10 cellular contexts compared by ENCODE assay signal in genomic region chr1:26618561-26618960, GRCh38.
DNase-seq lines count a peak whose midpoint lies in the region; ATAC-seq, FAIRE-seq and TF ChIP-seq lines count a peak whose summit lies in the region.
"Had no signal": no experiment of that assay in that cellular context is flagged by ENCODE, and none has a peak within 500 bp of the region (broad histone marks: within the 10 kb centered on the region; RNA-seq: fewer than 3 reads in every experiment).

No MANE protein-coding gene starts in this region.

- FAIRE-seq in GM12891 (lab: Jason Lieb, UNC) = no peak

- TF ChIP-seq POLR2A in GM12891 (IDR thresholded peaks at IDR 0.05; ENCODE audit: low read depth, low read length) = no peak

- H3K27me3 Mint-ChIP-seq in IgD-negative memory B cell = no peaks in the 10 kb centered on the region
- H3K27me3 Mint-ChIP-seq in naive thymus-derived CD8-positive, alpha-beta T cell = no peaks in the 10 kb centered on the region

- H3K9me3 Mint-ChIP-seq in IgD-negative memory B cell = no peaks in the 10 kb centered on the region
- no peaks in the 10 kb centered on the region for H3K9me3 Mint-ChIP-seq in naive thymus-derived CD8-positive, alpha-beta T cell

- DNase-seq in AML-193 (lab: John Stamatoyannopoulos, UW) = peak; percentile 16 to 17
- peak in 1 of 2 donors; percentile 2 for DNase-seq in ascending aorta (ENCODE audit: low spot score in 2 of 2)
- no peak for DNase-seq in naive thymus-derived CD8-positive, alpha-beta T cell
- no peak for DNase-seq in stimulated activated CD4-positive, alpha-beta T cell treated with anti-CD3 and anti-CD28 coated beads, Interleukin-1b, Interleukin-23, amount 100 ng/mL, for 48 hours
- DNase-seq in stimulated activated CD4-positive, alpha-beta T cell treated with anti-CD3 and anti-CD28 coated beads, Interleukin-4, amount 100 ng/mL, for 1 hour = no peak
- no peak for DNase-seq in GM12891 (ENCODE audit: insufficient read length, low spot score)
- no peak for DNase-seq in COR-L47 (lab: John Stamatoyannopoulos, UW)
- DNase-seq: central memory CD4-positive, alpha-beta T cell; NCI-H1417 treated with DMSO at 0.1 percent for 48 hours had no signal

- intact Hi-C loops in ascending aorta (cut with DNase I) = no loop called here

- no peak for ATAC-seq in naive thymus-derived CD8-positive, alpha-beta T cell

- no peaks in the 10 kb centered on the region for H3K27me3 ChIP-seq in ascending aorta

- no peak for TF ChIP-seq CTCF in ascending aorta (IDR thresholded peaks at IDR 0.05)

- no peaks in the 10 kb centered on the region for H3K36me3 Mint-ChIP-seq in IgD-negative memory B cell
- no peaks in the 10 kb centered on the region for H3K36me3 Mint-ChIP-seq in naive thymus-derived CD8-positive, alpha-beta T cell

- peaks cover 0 to 11% of the 10 kb centered on the region in 2 donors for H3K4me1 ChIP-seq in ascending aorta

- peak overlapping the region in 3 of 4 donors; percentile 14 to 74 (median 54) for H3K4me3 Mint-ChIP-seq in IgD-negative memory B cell
- H3K4me3 Mint-ChIP-seq in naive thymus-derived CD8-positive, alpha-beta T cell = peak overlapping the region in 3 of 10 donors; percentile 5 to 40 (median 22)

- H3K4me1 Mint-ChIP-seq in IgD-negative memory B cell = peaks cover 14 to 28% (median 22%) of the 10 kb centered on the region in 3 donors
- peaks cover 22 to 37% (median 33%) of the 10 kb centered on the region in 4 donors for H3K4me1 Mint-ChIP-seq in naive thymus-derived CD8-positive, alpha-beta T cell

- peak overlapping the region; percentile 96 to 99 for H3K27ac ChIP-seq in ascending aorta

- POLR2A ChIA-PET in naive thymus-derived CD8-positive, alpha-beta T cell (lab: Charles Lee) = no interaction called here

- no peaks in the 10 kb centered on the region for H3K9me3 ChIP-seq in ascending aorta

- H3K27ac Mint-ChIP-seq in IgD-negative memory B cell = peak overlapping the region in 2 of 3 donors; percentile 5 to 99
- H3K27ac Mint-ChIP-seq in naive thymus-derived CD8-positive, alpha-beta T cell = peak overlapping the region in 8 of 10 donors; percentile 52 to 98 (median 64)

- H3K36me3 ChIP-seq in ascending aorta = no peaks in the 10 kb centered on the region

- no peak overlapping the region for H3K4me3 ChIP-seq in ascending aorta

TF ChIP-seq in GM12891, 5 proteins besides CTCF, POLR2A, EP300 and RAD21:
- TF ChIP-seq SPI1 (IDR thresholded peaks at IDR 0.05; ENCODE audit: low read depth, low read length) = no peak
- no peak for TF ChIP-seq PAX5 (IDR thresholded peaks at IDR 0.05; ENCODE audit: insufficient read depth, low read length, severe bottlenecking)
- TF ChIP-seq TAF1 (IDR thresholded peaks at IDR 0.05; ENCODE audit: low read depth, low read length) = no peak
- no peak for TF ChIP-seq POLR2AphosphoS5 (IDR thresholded peaks at IDR 0.05; ENCODE audit: low read depth, low read length)
TF ChIP-seq in GM12891: peak in this region for 0.

Comparison
In these comparisons a context has a peak if more than half of its experiments do, and no peak if none do; other contexts are left out.
1. DNase-seq: peak in AML-193 (2 of 2); none in naive thymus-derived CD8-positive, alpha-beta T cell (0 of 10), stimulated activated CD4-positive, alpha-beta T cell treated with anti-CD3 and anti-CD28 coated beads, Interleukin-1b, Interleukin-23, amount 100 ng/mL, for 48 hours (single experiment), stimulated activated CD4-positive, alpha-beta T cell treated with anti-CD3 and anti-CD28 coated beads, Interleukin-4, amount 100 ng/mL, for 1 hour (single experiment), GM12891 (single experiment) and COR-L47 (single experiment).